ENCODE assay signal across 11 cellular contexts in genomic region chr13:99352351-99353271, GRCh38. TPM values are rescaled to one million over a fixed set of nuclear protein-coding genes. Genes with fewer than 3 reads are reported as not detected.
A peak's percentile ranks its signal among the peaks of the same experiment; 100 is the strongest.
DNase-seq lines count a peak whose midpoint lies in the region; ATAC-seq, FAIRE-seq and TF ChIP-seq lines count a peak whose summit lies in the region.
"Had no signal": no experiment of that assay in that cellular context is flagged by ENCODE, and none has a peak within 500 bp of the region (broad histone marks: within the 10 kb centered on the region; RNA-seq: fewer than 3 reads in every experiment).

No MANE protein-coding gene starts in this region.

- H3K79me2 ChIP-seq in OCI-LY7 (ENCODE audit: insufficient read depth, low read depth, low read length), result no peaks in the 10 kb centered on the region

- no peaks in the 10 kb centered on the region for H3K9me2 ChIP-seq in OCI-LY7 (ENCODE audit: insufficient read depth, low read length)

- no peak for ATAC-seq in activated naive CD8-positive, alpha-beta T cell treated with anti-CD3 and anti-CD28 coated beads, Interleukin-2, amount 10 ng/mL, durations not matched to agents 7 days and 5 days (ENCODE audit: low read depth)
- no peak for ATAC-seq in Right ventricle myocardium inferior

- BruUV-seq in OCI-LY7 (replicated peaks; lab: Mats Ljungman, UMichigan), result no TSS peak

- no peak overlapping the region for H3K4me3 ChIP-seq in OCI-LY7 (ENCODE audit: low read depth, low read length, poor library complexity, severe bottlenecking)
- H3K4me3 ChIP-seq: BLaER1 treated with 17β-estradiol and CSF1 and Interleukin-3, amounts not matched to agents 10 nM and 100 nM had no signal

- H3K36me3 ChIP-seq in OCI-LY7 (ENCODE audit: insufficient read depth, low read length), result peaks cover 19% of the 10 kb centered on the region; the same call in 1 of the 2 replicates

- peak overlapping the region; percentile 60 for H3K27ac Mint-ChIP-seq in activated naive CD8-positive, alpha-beta T cell treated with anti-CD3 and anti-CD28 coated beads, Interleukin-2, amount 10 ng/mL, durations not matched to agents 7 days and 5 days
- H3K27ac Mint-ChIP-seq in nephron progenitor cell, result peak overlapping the region; percentile 84

- peaks cover 12% of the 10 kb centered on the region for H3K4me1 ChIP-seq in OCI-LY7 (ENCODE audit: insufficient read depth, low read length, poor library complexity, severe bottlenecking)

- FAIRE-seq in GM12892 (lab: Jason Lieb, UNC), result peak; percentile 71

- CTCF ChIA-PET in OCI-LY7 (lab: Charles Lee; ENCODE audit: unreplicated experiment), result no interaction called here

- H3K9me3 ChIP-seq in OCI-LY7 (ENCODE audit: low read length), result no peaks in the 10 kb centered on the region
- H3K9me3 ChIP-seq: BLaER1 treated with 17β-estradiol and CSF1 and Interleukin-3, amounts not matched to agents 10 nM and 100 nM had no signal

- POLR2A ChIA-PET in OCI-LY7 (lab: Charles Lee), result no interaction called here
- POLR2A ChIA-PET in activated naive CD8-positive, alpha-beta T cell treated with anti-CD3 and anti-CD28 coated beads, Interleukin-2, amount 10 ng/mL, durations not matched to agents 7 days and 5 days (lab: Charles Lee), result interaction anchor here (1.2 to 1.8 kb wide), 7 partner anchors 9 to 152 kb away, joined by 3 to 8 read pairs (median 5); partner anchors contain the start of gene UBAC2

- H4K20me1 ChIP-seq in OCI-LY7 (ENCODE audit: insufficient read depth, low read length), result no peaks in the 10 kb centered on the region

- no peak overlapping the region for H2AFZ ChIP-seq in OCI-LY7 (ENCODE audit: low read length)

- peaks cover 37% of the 10 kb centered on the region for H3K36me3 Mint-ChIP-seq in activated naive CD8-positive, alpha-beta T cell treated with anti-CD3 and anti-CD28 coated beads, Interleukin-2, amount 10 ng/mL, durations not matched to agents 7 days and 5 days
- H3K36me3 Mint-ChIP-seq in nephron progenitor cell (ENCODE audit: low read depth), result peaks cover 51% of the 10 kb centered on the region

- H3K4me2 ChIP-seq in OCI-LY7 (ENCODE audit: low read length), result peak overlapping the region; percentile 32; the same call in 1 of the 2 replicates

- H3K27ac ChIP-seq in OCI-LY7 (ENCODE audit: low read depth, low read length, poor library complexity, severe bottlenecking), result no peak overlapping the region
- H3K27ac ChIP-seq: epithelial cell of prostate had no signal

- TF ChIP-seq POLR2A in GM12892 (IDR thresholded peaks at IDR 0.05; ENCODE audit: low read depth, low read length), result peak; percentile 14; the same call in 1 of the 2 replicates

- peaks cover 63% of the 10 kb centered on the region for H3K4me1 Mint-ChIP-seq in activated naive CD8-positive, alpha-beta T cell treated with anti-CD3 and anti-CD28 coated beads, Interleukin-2, amount 10 ng/mL, durations not matched to agents 7 days and 5 days
- peaks cover 92% of the 10 kb centered on the region for H3K4me1 Mint-ChIP-seq in nephron progenitor cell

- no peak for DNase-seq in GM12892 (ENCODE audit: insufficient read length)
- DNase-seq in OCI-LY7 (ENCODE audit: low spot score), result no peak
- no peak for DNase-seq in activated naive CD8-positive, alpha-beta T cell treated with anti-CD3 and anti-CD28 coated beads, Interleukin-2, amount 10 ng/mL, durations not matched to agents 7 days and 5 days
- DNase-seq in nephron progenitor cell, result no peak
- no peak for DNase-seq in NCI-H2029 treated with DMSO at 0.1 percent for 48 hours (lab: John Stamatoyannopoulos, UW)
- DNase-seq in NCI-H1436 (lab: John Stamatoyannopoulos, UW), result no peak
- DNase-seq in GM20000 (ENCODE audit: low spot score), result no peak
- no peak for DNase-seq in Right ventricle myocardium inferior (ENCODE audit: missing footprints)
- DNase-seq: NK-92 treated with Interleukin-12 subunit alpha and Interleukin-12 subunit beta, amount 100 ng/mL, for 24 hours had no signal

- no peaks in the 10 kb centered on the region for H3K9me3 Mint-ChIP-seq in activated naive CD8-positive, alpha-beta T cell treated with anti-CD3 and anti-CD28 coated beads, Interleukin-2, amount 10 ng/mL, durations not matched to agents 7 days and 5 days
- H3K9me3 Mint-ChIP-seq in nephron progenitor cell, result no peaks in the 10 kb centered on the region

- no peak for TF ChIP-seq CTCF in OCI-LY7 (conservative IDR thresholded peaks at IDR 0.05; ENCODE audit: low read length)
- TF ChIP-seq CTCF in nephron progenitor cell (IDR thresholded peaks at IDR 0.05), result no peak
- TF ChIP-seq CTCF in GM20000 (IDR thresholded peaks at IDR 0.05; ENCODE audit: extremely low read depth, missing control alignments), result no peak

- intact Hi-C loops in OCI-LY7 (cut with micrococcal nuclease; ENCODE audit: unreplicated experiment), result no loop called here
- intact Hi-C loops in Right ventricle myocardium inferior (cut with DNase I), result no loop called here

- peak overlapping the region; percentile 6 for H3K4me3 Mint-ChIP-seq in activated naive CD8-positive, alpha-beta T cell treated with anti-CD3 and anti-CD28 coated beads, Interleukin-2, amount 10 ng/mL, durations not matched to agents 7 days and 5 days
- no peak overlapping the region for H3K4me3 Mint-ChIP-seq in nephron progenitor cell

- H3K27me3 Mint-ChIP-seq in activated naive CD8-positive, alpha-beta T cell treated with anti-CD3 and anti-CD28 coated beads, Interleukin-2, amount 10 ng/mL, durations not matched to agents 7 days and 5 days, result no peaks in the 10 kb centered on the region
- H3K27me3 Mint-ChIP-seq in nephron progenitor cell (ENCODE audit: low read depth, poor library complexity), result no peaks in the 10 kb centered on the region

RNA-seq across cellular contexts. Expression of gene GPR183, which starts 45.4 kb away (rescaled TPM):
- polyA plus RNA-seq in GM12892 (2012; ENCODE audit: missing spikeins), result 100 TPM
- total RNA-seq in OCI-LY7 (2014; rRNA removed; shearing (Covaris generic)), result not detected in 2 replicates
- not detected in 2 replicates for total RNA-seq in OCI-LY7 (2022)
- 10 to 100 TPM; 36.4 to 44.9 TPM for total RNA-seq in activated naive CD8-positive, alpha-beta T cell treated with anti-CD3 and anti-CD28 coated beads, Interleukin-2, amount 10 ng/mL, durations not matched to agents 7 days and 5 days
- total RNA-seq in Right ventricle myocardium inferior, result 2.7 TPM

Comparison
In these comparisons a context has a peak if more than half of its experiments do, and no peak if none do; other contexts are left out.
1. RNA of gene GPR183, which starts 45.4 kb away (total RNA-seq): 36.4 to 44.9 TPM in activated naive CD8-positive, alpha-beta T cell treated with anti-CD3 and anti-CD28 coated beads, Interleukin-2, amount 10 ng/mL, durations not matched to agents 7 days and 5 days; 2.7 TPM in Right ventricle myocardium inferior (single experiment) and not detected in OCI-LY7; every median in the first group is over 10 times any median in the second.